Comparison of ENCODE assay signal across 29 cellular contexts in the genomic region with DNA sequence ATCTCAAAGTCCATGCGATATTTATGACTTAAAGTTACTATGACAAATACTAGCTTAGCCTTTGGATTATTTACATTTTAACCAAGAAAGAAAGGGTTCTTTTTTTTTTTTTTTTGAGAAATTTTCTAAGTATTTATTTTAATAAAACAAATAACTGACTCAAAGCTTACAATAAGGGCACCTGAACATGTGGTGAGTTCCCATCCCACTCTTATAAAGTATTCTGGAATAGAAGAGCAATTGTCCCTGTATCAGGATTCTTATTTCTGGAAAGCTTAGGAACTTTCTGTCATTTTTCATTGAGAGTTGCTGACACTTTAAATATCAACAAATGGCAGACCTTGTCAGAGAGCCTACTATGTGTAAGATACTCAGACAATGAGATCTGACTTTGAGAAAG.
"Had no signal": no experiment of that assay in that cellular context is flagged by ENCODE, and none has a peak within 500 bp of the region (broad histone marks: within the 10 kb centered on the region; RNA-seq: fewer than 3 reads in every experiment).

No MANE protein-coding gene starts in this region.

- FAIRE-seq: endothelial cell of umbilical vein had no signal

- H3K27ac ChIP-seq: adrenal gland, colonic mucosa, gastroesophageal sphincter, heart right ventricle, WERI-Rb-1 had no signal

- DNase-seq: activated B cell treated with CpG ODN at 0.5 μM for 24 hours; activated CD4-positive, alpha-beta T cell treated with anti-CD3 and anti-CD28 coated beads for 48 hours; activated CD4-positive, alpha-beta T cell treated with anti-CD3 and anti-CD28 coated beads, Interleukin-2, amount 50 U/mL, for 1 hour; activated CD4-positive, alpha-beta T cell treated with anti-CD3 and anti-CD28 coated beads, Interleukin-2, amount 50 U/mL, for 48 hours; activated CD8-positive, alpha-beta memory T cell treated with anti-CD3 and anti-CD28 coated beads for 24 hours; activated CD8-positive, alpha-beta T cell treated with anti-CD3 and anti-CD28 coated beads for 36 hours; activated effector memory CD4-positive, alpha-beta T cell treated with anti-CD3 and anti-CD28 coated beads, Interleukin-2, amount 50 U/mL, for 16 hours; activated naive CD4-positive, alpha-beta T cell treated with anti-CD3 and anti-CD28 coated beads for 36 hours; activated naive CD8-positive, alpha-beta T cell treated with anti-CD3 and anti-CD28 coated beads for 36 hours; activated naive CD8-positive, alpha-beta T cell treated with anti-CD3 and anti-CD28 coated beads, Interleukin-2, amount 50 U/mL, for 24 hours; activated T-cell treated with anti-CD3 and anti-CD28 coated beads, Interleukin-2, amount 50 U/mL, for 4 hours; adrenal gland; amygdala; aorta; body of pancreas; caudate nucleus; cerebellar nuclear complex; colonic mucosa; effector CD8-positive, alpha-beta T cell; foreskin fibroblast; heart right ventricle; T-helper 1 cell; T-helper 17 cell; T1000; WERI-Rb-1 had no signal

- H3K36me3 ChIP-seq: adrenal gland, colonic mucosa, gastroesophageal sphincter, heart right ventricle, WERI-Rb-1 had no signal

- H3K27me3 ChIP-seq: body of pancreas, colonic mucosa, gastroesophageal sphincter had no signal

- ATAC-seq: activated CD4-positive, CD25-positive, alpha-beta regulatory T cell treated with anti-CD3 and anti-CD28 coated beads, Interleukin-2, amount 50 U/mL, for 24 hours; activated CD8-positive, alpha-beta T cell treated with anti-CD3 and anti-CD28 coated beads for 36 hours; activated naive CD8-positive, alpha-beta T cell treated with anti-CD3 and anti-CD28 coated beads, Interleukin-2, amount 50 U/mL, for 24 hours; activated T-cell treated with anti-CD3 and anti-CD28 coated beads, Interleukin-2, amount 50 U/mL, for 4 hours; body of pancreas; esophagus mucosa; gastroesophageal sphincter; heart right ventricle; T-helper 17 cell had no signal

- H3K4me1 ChIP-seq: adrenal gland, colonic mucosa, gastroesophageal sphincter, heart right ventricle had no signal

- H3K4me3 ChIP-seq: adrenal gland, body of pancreas, colonic mucosa, gastroesophageal sphincter, heart right ventricle had no signal

- H3K9me3 ChIP-seq: adrenal gland, body of pancreas, colonic mucosa, gastroesophageal sphincter, heart right ventricle had no signal
